In the genomic region with DNA sequence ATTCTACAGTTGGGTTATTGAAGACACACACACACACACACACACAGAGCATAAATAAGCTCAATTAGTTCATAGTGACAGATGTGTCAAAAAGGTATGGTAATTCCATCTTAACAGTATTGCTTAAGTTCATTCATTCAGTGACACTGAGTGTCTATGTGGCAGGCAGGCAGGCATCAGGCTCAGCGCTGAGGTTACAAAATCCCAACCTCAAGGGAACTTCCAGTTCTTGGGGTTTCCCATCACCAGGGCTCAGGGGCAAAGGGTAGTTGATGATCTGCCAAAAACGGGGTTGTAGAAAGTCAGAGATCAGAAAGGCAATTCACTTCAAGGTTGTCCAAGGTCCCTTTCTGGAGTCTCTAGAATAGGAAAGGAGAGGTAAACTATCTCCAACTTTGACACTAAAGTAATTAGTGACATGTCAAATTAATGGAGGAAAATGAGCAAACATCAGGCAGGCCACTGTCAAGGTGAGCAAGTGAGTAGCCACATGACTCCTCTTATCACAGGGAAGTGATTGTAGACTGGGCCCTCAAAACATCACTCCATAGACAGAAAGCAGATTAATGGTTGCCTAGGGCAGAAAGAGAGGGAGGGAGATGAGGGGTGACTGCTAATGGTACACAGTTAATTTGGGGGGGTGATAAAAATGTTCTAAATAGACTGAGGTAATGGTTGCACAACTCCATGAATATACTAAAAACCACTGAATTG, we compare ENCODE assay signal across 29 cellular contexts. TPM values are rescaled to one million over a fixed set of nuclear protein-coding genes. Genes with fewer than 3 reads are reported as not detected.
A peak's percentile ranks its signal among the peaks of the same experiment; 100 is the strongest.
DNase-seq lines count a peak whose midpoint lies in the region; ATAC-seq, FAIRE-seq and TF ChIP-seq lines count a peak whose summit lies in the region.
"Had no signal": no experiment of that assay in that cellular context is flagged by ENCODE, and none has a peak within 500 bp of the region (broad histone marks: within the 10 kb centered on the region; RNA-seq: fewer than 3 reads in every experiment).

No MANE protein-coding gene starts in this region.

- ATAC-seq in GM19023 (IDR thresholded peaks at IDR 0.05; ENCODE audit: unreplicated experiment): no peak
- ATAC-seq: left ventricle myocardium superior, sciatic nerve, T-cell had no signal

- H3K36me3 ChIP-seq in kidney (ENCODE audit: control insufficient read depth in 1 of 2, insufficient read depth in 2 of 2, low read length in 2 of 2): no peaks in the 10 kb centered on the region
- H3K36me3 ChIP-seq: esophagus muscularis mucosa, stomach, tibial artery had no signal

- peak; percentile 1 for DNase-seq in SKM-1 treated with dmso at 0.1 percent for 144 hours (lab: John Stamatoyannopoulos, UW; ENCODE audit: unreplicated experiment)
- no peak for DNase-seq in SKM-1 (lab: John Stamatoyannopoulos, UW; ENCODE audit: unreplicated experiment)
- DNase-seq in MV-4-11 (lab: John Stamatoyannopoulos, UW): peak; percentile 10
- DNase-seq in kidney: no peak
- DNase-seq in DMS153 (lab: John Stamatoyannopoulos, UW): no peak
- no peak for DNase-seq in activated CD4-positive, alpha-beta T cell treated with anti-CD3 and anti-CD28 coated beads, Interleukin-2, amount 50 U/mL, for 48 hours
- DNase-seq in RKO (ENCODE audit: low spot score): no peak
- DNase-seq: 8988T; activated CD8-positive, alpha-beta memory T cell treated with anti-CD3 and anti-CD28 coated beads for 24 hours; activated T-cell treated with anti-CD3 and anti-CD28 coated beads, Interleukin-2, amount 50 U/mL, for 24 hours; CD4-positive, CD25-positive, alpha-beta regulatory T cell; HFFc6; hippocampal formation; immature natural killer cell; KG1; left ventricle myocardium superior; NCI-H1436 treated with DMSO at 0.1 percent for 48 hours; nephron progenitor cell; PC-9; SHP77 treated with DMSO at 0.1 percent for 48 hours; stimulated activated CD4-positive, alpha-beta T cell treated with anti-CD3 and anti-CD28 coated beads, Interleukin-15, amount 100 ng/mL, for 24 hours; stomach; T-cell; tibial artery had no signal

- FAIRE-seq in kidney (lab: Jason Lieb, UNC): peak; percentile 44
- FAIRE-seq: frontal cortex had no signal

- no peak overlapping the region for H3K4me3 ChIP-seq in kidney (ENCODE audit: low read length in 2 of 2)
- H3K4me3 ChIP-seq: esophagus muscularis mucosa, PC-9, stomach, tibial artery had no signal

- no peak for TF ChIP-seq CTCF in kidney (IDR thresholded peaks at IDR 0.05; ENCODE audit: borderline replicate concordance, extremely low read depth, insufficient read depth)

- H3K4me1 ChIP-seq in kidney (ENCODE audit: control insufficient read depth in 1 of 2, insufficient read depth in 1 of 2, low read depth in 1 of 2, low read length in 2 of 2): peaks cover 2 to 10% of the 10 kb centered on the region in 2 donors

- no peak overlapping the region for H3K9ac ChIP-seq in kidney (ENCODE audit: low read length in 2 of 2)

- no peaks in the 10 kb centered on the region for H3K9me3 ChIP-seq in kidney (ENCODE audit: control insufficient read depth in 1 of 2, low read length in 2 of 2)
- H3K9me3 ChIP-seq: esophagus muscularis mucosa, stomach, tibial artery had no signal

- intact Hi-C loops in kidney (cut with DNase I): no loop called here

- no peak overlapping the region for H3K27ac ChIP-seq in kidney (ENCODE audit: low read depth in 2 of 2, low read length in 2 of 2)
- H3K27ac ChIP-seq: PC-9, stomach, tibial artery had no signal

RNA-seq across cellular contexts. Expression of gene GPC4, which starts 41.8 kb away (rescaled TPM):
- 70.3 TPM for total RNA-seq in kidney
- polyA plus RNA-seq in kidney (ENCODE audit: insufficient read depth, low read depth, low replicate concordance): 19.5 TPM
- total RNA-seq: CD4-positive, CD25-positive, alpha-beta regulatory T cell; HFFc6; NCI-H460 had no signal
- polyA plus RNA-seq: CD4-positive, CD25-positive, alpha-beta regulatory T cell; immature natural killer cell had no signal

Comparison
In these comparisons a context has a peak if more than half of its experiments do, and no peak if none do; other contexts are left out.
1. DNase-seq: peak in SKM-1 treated with dmso at 0.1 percent for 144 hours (single experiment) and MV-4-11 (single experiment); none in SKM-1 (single experiment), kidney (single experiment), DMS153 (single experiment), activated CD4-positive, alpha-beta T cell treated with anti-CD3 and anti-CD28 coated beads, Interleukin-2, amount 50 U/mL, for 48 hours (0 of 2) and RKO (single experiment).